Comparison of ENCODE assay signal across 21 cellular contexts in genomic region chr3:174581551-174581950, GRCh38.
"Had no signal": no experiment of that assay in that cellular context is flagged by ENCODE, and none has a peak within 500 bp of the region (broad histone marks: within the 10 kb centered on the region; RNA-seq: fewer than 3 reads in every experiment).

No MANE protein-coding gene starts in this region.

- H3K4me2 ChIP-seq: smooth muscle cell had no signal

- H3K36me3 ChIP-seq: brain microvascular endothelial cell, left lung, ovary, right lobe of liver, transverse colon had no signal

- H3K9me3 ChIP-seq: mucosa of descending colon, ovary, right lobe of liver, transverse colon had no signal

- H3K4me1 ChIP-seq: left lung, right lobe of liver, transverse colon had no signal

- DNase-seq: activated CD4-positive, alpha-beta T cell treated with anti-CD3 and anti-CD28 coated beads for 48 hours; activated CD8-positive, alpha-beta memory T cell treated with anti-CD3 and anti-CD28 coated beads, Interleukin-2, amount 50 U/mL, for 48 hours; activated naive CD8-positive, alpha-beta T cell treated with anti-CD3 and anti-CD28 coated beads for 36 hours; activated T-cell treated with anti-CD3 and anti-CD28 coated beads, Interleukin-2, amount 50 U/mL, for 72 hours; anterior cingulate cortex; brain microvascular endothelial cell; cerebellar nuclear complex; effector memory CD8-positive, alpha-beta T cell; left lung; mucosa of descending colon; naive thymus-derived CD4-positive, alpha-beta T cell; ovary; right lobe of liver; stimulated activated CD4-positive, alpha-beta T cell treated with anti-CD3 and anti-CD28 coated beads, Interleukin-4, amount 100 ng/mL, for 4 hours; stimulated activated CD8-positive, alpha-beta memory T cell treated with anti-CD3 and anti-CD28 coated beads, Interleukin-4, amount 100 ng/mL, for 48 hours; stimulated activated naive CD8-positive, alpha-beta T cell treated with anti-CD3 and anti-CD28 coated beads, Interleukin-15, Interleukin-2, amounts not matched to agents 100 U/mL and 50 U/mL, for 24 hours; T-helper 17 cell; transverse colon had no signal

- H3K27me3 ChIP-seq: brain microvascular endothelial cell, left lung, ovary, right lobe of liver, transverse colon had no signal

- H3K27ac ChIP-seq: brain microvascular endothelial cell, epithelial cell of prostate, left lung, ovary, right lobe of liver, transverse colon had no signal

- ATAC-seq: activated T-cell treated with anti-CD3 and anti-CD28 coated beads, Interleukin-2, amount 50 U/mL, for 72 hours; effector memory CD8-positive, alpha-beta T cell; left lung; mucosa of descending colon; naive thymus-derived CD4-positive, alpha-beta T cell; right lobe of liver; stimulated activated naive CD8-positive, alpha-beta T cell treated with anti-CD3 and anti-CD28 coated beads, Interleukin-15, Interleukin-2, amounts not matched to agents 100 U/mL and 50 U/mL, for 24 hours; T-helper 17 cell; WTC11 had no signal

- H3K4me3 ChIP-seq: left lung, mucosa of descending colon, ovary, right lobe of liver, smooth muscle cell, transverse colon had no signal
